In the genomic region with DNA sequence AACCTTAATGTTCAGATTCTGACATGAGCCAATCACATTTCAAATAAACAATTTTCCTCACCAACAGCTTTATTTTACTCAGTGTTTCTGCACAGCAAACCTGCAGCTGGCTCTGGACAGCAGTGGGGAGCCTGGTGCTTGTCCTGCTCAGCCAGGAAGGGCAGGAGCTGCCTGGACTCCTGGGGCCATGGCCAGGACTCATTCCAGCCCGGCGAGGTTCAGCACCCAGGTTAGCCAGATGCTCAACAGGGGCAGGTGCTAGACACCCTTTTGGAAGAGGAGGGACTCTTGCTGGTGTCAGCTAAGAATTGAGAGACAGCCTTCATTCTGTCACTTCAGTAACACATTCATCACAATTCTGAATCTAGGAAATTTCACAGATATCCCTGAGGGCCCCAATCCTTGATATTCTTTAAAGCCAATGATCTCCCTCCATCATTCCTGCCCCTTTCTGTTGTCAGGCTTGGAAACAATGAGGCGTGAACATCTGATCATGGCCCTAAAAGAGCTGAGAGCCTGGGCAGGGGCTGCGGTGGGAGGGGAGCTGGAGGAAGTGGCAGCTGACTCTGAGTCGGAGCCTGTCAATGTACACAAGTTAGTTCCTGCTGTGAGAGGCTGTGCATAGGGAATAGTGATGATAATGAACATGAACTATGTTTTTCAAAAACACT, we compare ENCODE assay signal across 14 cellular contexts.
DNase-seq lines count a peak whose midpoint lies in the region; ATAC-seq and TF ChIP-seq lines count a peak whose summit lies in the region.
"Had no signal": no experiment of that assay in that cellular context is flagged by ENCODE, and none has a peak within 500 bp of the region (broad histone marks: within the 10 kb centered on the region; RNA-seq: fewer than 3 reads in every experiment).

No MANE protein-coding gene starts in this region.

- TF ChIP-seq CTCF in activated CD8-positive, alpha-beta T cell treated with anti-CD3 and anti-CD28 coated beads for 36 hours (IDR thresholded peaks at IDR 0.05): no peak
- no peak for TF ChIP-seq CTCF in MCF 10A (IDR thresholded peaks at IDR 0.05; ENCODE audit: unreplicated experiment)

- POLR2A ChIA-PET in activated CD8-positive, alpha-beta T cell treated with anti-CD3 and anti-CD28 coated beads, Interleukin-2, amount 10 ng/mL, durations not matched to agents 7 days and 5 days (lab: Charles Lee): no interaction called here
- POLR2A ChIA-PET in activated CD8-positive, alpha-beta T cell treated with anti-CD3 and anti-CD28 coated beads for 36 hours (lab: Charles Lee): no interaction called here
- POLR2A ChIA-PET in MCF 10A (lab: Yijun Ruan, JAX): interaction anchor here (0.6 to 1.1 kb wide), 3 partner anchors 12 to 38 kb away, joined by 3 to 4 read pairs (median 4); no protein-coding TSS in a partner anchor

- no peak for DNase-seq in activated CD8-positive, alpha-beta T cell treated with anti-CD3 and anti-CD28 coated beads, Interleukin-2, amount 10 ng/mL, durations not matched to agents 7 days and 5 days
- no peak for DNase-seq in activated CD8-positive, alpha-beta T cell treated with anti-CD3 and anti-CD28 coated beads for 36 hours
- DNase-seq in NCI-H345 treated with DMSO at 0.1 percent for 48 hours (lab: John Stamatoyannopoulos, UW; ENCODE audit: unreplicated experiment): peak; percentile 41
- DNase-seq in foreskin melanocyte: peak; percentile 51
- no peak for DNase-seq in MCF 10A (ENCODE audit: unreplicated experiment)
- no peak for DNase-seq in occipital lobe (lab: John Stamatoyannopoulos, UW)
- DNase-seq: activated CD4-positive, alpha-beta memory T cell treated with anti-CD3 and anti-CD28 coated beads for 36 hours; central memory CD4-positive, alpha-beta T cell; DMS53; esophagus squamous epithelium; MM.1S; NCI-H446 treated with DMSO at 0.1 percent for 48 hours had no signal

- no TSS peak for BruUV-seq in MCF 10A (replicated peaks; lab: Mats Ljungman, UMichigan)

- H3K27me3 Mint-ChIP-seq in activated CD8-positive, alpha-beta T cell treated with anti-CD3 and anti-CD28 coated beads, Interleukin-2, amount 10 ng/mL, durations not matched to agents 7 days and 5 days (ENCODE audit: low read depth): no peaks in the 10 kb centered on the region
- H3K27me3 Mint-ChIP-seq in activated CD8-positive, alpha-beta T cell treated with anti-CD3 and anti-CD28 coated beads for 36 hours: no peaks in the 10 kb centered on the region
- H3K27me3 Mint-ChIP-seq in stimulated activated memory B cell treated with anti-CD40 and anti-IgM and Interleukin-4, amounts not matched to agents 10 μg/mL and 1 μg/mL and 100 μg/mL, for 72 hours: no peaks in the 10 kb centered on the region
- H3K27me3 Mint-ChIP-seq in MCF 10A (ENCODE audit: insufficient read depth, unreplicated experiment): no peaks in the 10 kb centered on the region
- H3K27me3 Mint-ChIP-seq: activated CD4-positive, alpha-beta memory T cell treated with anti-CD3 and anti-CD28 coated beads for 36 hours had no signal

- H3K36me3 Mint-ChIP-seq in activated CD8-positive, alpha-beta T cell treated with anti-CD3 and anti-CD28 coated beads, Interleukin-2, amount 10 ng/mL, durations not matched to agents 7 days and 5 days (ENCODE audit: low read depth): peaks cover 19% of the 10 kb centered on the region
- peaks cover 19% of the 10 kb centered on the region for H3K36me3 Mint-ChIP-seq in activated CD8-positive, alpha-beta T cell treated with anti-CD3 and anti-CD28 coated beads for 36 hours (ENCODE audit: low read depth)
- peaks cover 49% of the 10 kb centered on the region for H3K36me3 Mint-ChIP-seq in stimulated activated memory B cell treated with anti-CD40 and anti-IgM and Interleukin-4, amounts not matched to agents 10 μg/mL and 1 μg/mL and 100 μg/mL, for 72 hours
- H3K36me3 Mint-ChIP-seq in MCF 10A (ENCODE audit: insufficient read depth, unreplicated experiment): peaks cover 8% of the 10 kb centered on the region

- H3K27ac Mint-ChIP-seq in activated CD8-positive, alpha-beta T cell treated with anti-CD3 and anti-CD28 coated beads, Interleukin-2, amount 10 ng/mL, durations not matched to agents 7 days and 5 days: peak overlapping the region; percentile 60
- no peak overlapping the region for H3K27ac Mint-ChIP-seq in activated CD8-positive, alpha-beta T cell treated with anti-CD3 and anti-CD28 coated beads for 36 hours
- peak overlapping the region; percentile 68 for H3K27ac Mint-ChIP-seq in stimulated activated memory B cell treated with anti-CD40 and anti-IgM and Interleukin-4, amounts not matched to agents 10 μg/mL and 1 μg/mL and 100 μg/mL, for 72 hours
- H3K27ac Mint-ChIP-seq in MCF 10A (ENCODE audit: low read depth, unreplicated experiment): no peak overlapping the region
- H3K27ac Mint-ChIP-seq: activated CD4-positive, alpha-beta memory T cell treated with anti-CD3 and anti-CD28 coated beads for 36 hours had no signal

- intact Hi-C loops in activated CD8-positive, alpha-beta T cell treated with anti-CD3 and anti-CD28 coated beads for 36 hours (cut with micrococcal nuclease): no loop called here
- intact Hi-C loops in MCF 10A (cut with micrococcal nuclease): no loop called here

- H3K4me1 Mint-ChIP-seq in activated CD8-positive, alpha-beta T cell treated with anti-CD3 and anti-CD28 coated beads, Interleukin-2, amount 10 ng/mL, durations not matched to agents 7 days and 5 days (ENCODE audit: low read depth): peaks cover 34% of the 10 kb centered on the region
- peaks cover 26% of the 10 kb centered on the region for H3K4me1 Mint-ChIP-seq in activated CD8-positive, alpha-beta T cell treated with anti-CD3 and anti-CD28 coated beads for 36 hours (ENCODE audit: low read depth)
- peaks cover 39% of the 10 kb centered on the region for H3K4me1 Mint-ChIP-seq in stimulated activated memory B cell treated with anti-CD40 and anti-IgM and Interleukin-4, amounts not matched to agents 10 μg/mL and 1 μg/mL and 100 μg/mL, for 72 hours
- H3K4me1 Mint-ChIP-seq in MCF 10A (ENCODE audit: insufficient read depth, unreplicated experiment): no peaks in the 10 kb centered on the region

- ATAC-seq in activated CD8-positive, alpha-beta T cell treated with anti-CD3 and anti-CD28 coated beads, Interleukin-2, amount 10 ng/mL, durations not matched to agents 7 days and 5 days: no peak
- ATAC-seq in activated CD8-positive, alpha-beta T cell treated with anti-CD3 and anti-CD28 coated beads for 36 hours: no peak
- ATAC-seq in stimulated activated memory B cell treated with anti-CD40 and anti-IgM and Interleukin-4, amounts not matched to agents 10 μg/mL and 1 μg/mL and 100 μg/mL, for 72 hours: no peak
- ATAC-seq in HG03457 (IDR thresholded peaks at IDR 0.05; ENCODE audit: unreplicated experiment): no peak

- H3K9me3 Mint-ChIP-seq in activated CD8-positive, alpha-beta T cell treated with anti-CD3 and anti-CD28 coated beads, Interleukin-2, amount 10 ng/mL, durations not matched to agents 7 days and 5 days (ENCODE audit: insufficient read depth): no peaks in the 10 kb centered on the region
- no peaks in the 10 kb centered on the region for H3K9me3 Mint-ChIP-seq in activated CD8-positive, alpha-beta T cell treated with anti-CD3 and anti-CD28 coated beads for 36 hours
- H3K9me3 Mint-ChIP-seq in stimulated activated memory B cell treated with anti-CD40 and anti-IgM and Interleukin-4, amounts not matched to agents 10 μg/mL and 1 μg/mL and 100 μg/mL, for 72 hours: no peaks in the 10 kb centered on the region
- H3K9me3 Mint-ChIP-seq in MCF 10A (ENCODE audit: unreplicated experiment): no peaks in the 10 kb centered on the region
- H3K9me3 Mint-ChIP-seq: activated CD4-positive, alpha-beta memory T cell treated with anti-CD3 and anti-CD28 coated beads for 36 hours had no signal

- H3K4me3 Mint-ChIP-seq in activated CD8-positive, alpha-beta T cell treated with anti-CD3 and anti-CD28 coated beads, Interleukin-2, amount 10 ng/mL, durations not matched to agents 7 days and 5 days: no peak overlapping the region
- no peak overlapping the region for H3K4me3 Mint-ChIP-seq in activated CD8-positive, alpha-beta T cell treated with anti-CD3 and anti-CD28 coated beads for 36 hours
- no peak overlapping the region for H3K4me3 Mint-ChIP-seq in stimulated activated memory B cell treated with anti-CD40 and anti-IgM and Interleukin-4, amounts not matched to agents 10 μg/mL and 1 μg/mL and 100 μg/mL, for 72 hours
- no peak overlapping the region for H3K4me3 Mint-ChIP-seq in MCF 10A (ENCODE audit: unreplicated experiment)
- H3K4me3 Mint-ChIP-seq: activated CD4-positive, alpha-beta memory T cell treated with anti-CD3 and anti-CD28 coated beads for 36 hours had no signal

- CTCF ChIA-PET in activated CD8-positive, alpha-beta T cell treated with anti-CD3 and anti-CD28 coated beads, Interleukin-2, amount 10 ng/mL, durations not matched to agents 7 days and 5 days (lab: Charles Lee): interaction anchor here (0.9 to 2.6 kb wide), 2 partner anchors 27 to 163 kb away, joined by 4 to 6 read pairs; no protein-coding TSS in a partner anchor
- CTCF ChIA-PET in activated CD8-positive, alpha-beta T cell treated with anti-CD3 and anti-CD28 coated beads for 36 hours (lab: Charles Lee): interaction anchor here (1.1 to 1.2 kb wide), 2 partner anchors 15 to 164 kb away, joined by 3 read pairs; no protein-coding TSS in a partner anchor
- CTCF ChIA-PET in MCF 10A (lab: Yijun Ruan, JAX): interaction anchor here (0.9 to 1.7 kb wide), 5 partner anchors 11 to 766 kb away, joined by 3 to 5 read pairs (median 3); no protein-coding TSS in a partner anchor

Comparison
In these comparisons a context has a peak if more than half of its experiments do, and no peak if none do; other contexts are left out.
1. H3K27ac Mint-ChIP-seq: peak in activated CD8-positive, alpha-beta T cell treated with anti-CD3 and anti-CD28 coated beads, Interleukin-2, amount 10 ng/mL, durations not matched to agents 7 days and 5 days (single experiment) and stimulated activated memory B cell treated with anti-CD40 and anti-IgM and Interleukin-4, amounts not matched to agents 10 μg/mL and 1 μg/mL and 100 μg/mL, for 72 hours (single experiment); none in activated CD8-positive, alpha-beta T cell treated with anti-CD3 and anti-CD28 coated beads for 36 hours (single experiment) and MCF 10A (single experiment).
2. DNase-seq: peak in NCI-H345 treated with DMSO at 0.1 percent for 48 hours (single experiment) and foreskin melanocyte (single experiment); none in activated CD8-positive, alpha-beta T cell treated with anti-CD3 and anti-CD28 coated beads, Interleukin-2, amount 10 ng/mL, durations not matched to agents 7 days and 5 days (single experiment), activated CD8-positive, alpha-beta T cell treated with anti-CD3 and anti-CD28 coated beads for 36 hours (single experiment), MCF 10A (single experiment) and occipital lobe (single experiment).